ENCODE assay signal across 14 cellular contexts in the genomic region with DNA sequence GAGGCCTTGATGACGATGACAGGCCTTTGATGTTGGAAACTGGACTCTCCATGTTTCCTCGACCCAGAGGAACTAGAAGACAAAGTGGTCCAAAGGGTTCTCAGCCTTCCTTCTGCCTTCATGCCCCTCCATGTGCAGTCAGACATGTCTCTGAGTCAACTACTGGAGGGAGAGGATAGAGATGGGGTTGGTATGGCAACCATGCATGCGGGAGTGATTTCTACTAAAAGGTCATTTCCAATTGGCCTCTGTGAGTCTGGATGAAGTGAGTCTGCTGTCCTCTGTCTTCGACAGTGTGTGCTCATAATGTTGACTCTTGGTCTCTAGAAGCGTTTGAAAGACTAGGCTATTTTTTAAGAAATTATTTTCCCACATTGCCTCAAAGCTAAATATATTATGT. TPM values are rescaled to one million over a fixed set of nuclear protein-coding genes. Genes with fewer than 3 reads are reported as not detected.
DNase-seq lines count a peak whose midpoint lies in the region; ATAC-seq and TF ChIP-seq lines count a peak whose summit lies in the region.
"Had no signal": no experiment of that assay in that cellular context is flagged by ENCODE, and none has a peak within 500 bp of the region (broad histone marks: within the 10 kb centered on the region; RNA-seq: fewer than 3 reads in every experiment).

No MANE protein-coding gene starts in this region.

- TF ChIP-seq CTCF in vagina (IDR thresholded peaks at IDR 0.05): no peak

- peaks cover 71% of the 10 kb centered on the region for H3K4me1 Mint-ChIP-seq in activated naive CD4-positive, alpha-beta T cell treated with anti-CD3 and anti-CD28 coated beads, Interleukin-2, amount 50 U/mL, for 24 hours
- peaks cover 70% of the 10 kb centered on the region for H3K4me1 Mint-ChIP-seq in activated naive CD8-positive, alpha-beta T cell treated with anti-CD3 and anti-CD28 coated beads for 36 hours
- H3K4me1 Mint-ChIP-seq in memory B cell: peaks cover 30% of the 10 kb centered on the region

- H3K36me3 Mint-ChIP-seq in activated naive CD4-positive, alpha-beta T cell treated with anti-CD3 and anti-CD28 coated beads, Interleukin-2, amount 50 U/mL, for 24 hours: peaks cover 33% of the 10 kb centered on the region
- H3K36me3 Mint-ChIP-seq in activated naive CD8-positive, alpha-beta T cell treated with anti-CD3 and anti-CD28 coated beads for 36 hours: peaks cover 68% of the 10 kb centered on the region
- peaks cover 29% of the 10 kb centered on the region for H3K36me3 Mint-ChIP-seq in memory B cell

- H3K27ac ChIP-seq in vagina: peak overlapping the region; percentile 30

- H3K9me3 Mint-ChIP-seq in activated naive CD4-positive, alpha-beta T cell treated with anti-CD3 and anti-CD28 coated beads, Interleukin-2, amount 50 U/mL, for 24 hours: no peaks in the 10 kb centered on the region
- peaks cover 5% of the 10 kb centered on the region for H3K9me3 Mint-ChIP-seq in activated naive CD8-positive, alpha-beta T cell treated with anti-CD3 and anti-CD28 coated beads for 36 hours
- no peaks in the 10 kb centered on the region for H3K9me3 Mint-ChIP-seq in memory B cell

- DNase-seq in activated naive CD4-positive, alpha-beta T cell treated with Interleukin-2 at 50 U/mL for 16 hours: no peak
- no peak for DNase-seq in activated naive CD8-positive, alpha-beta T cell treated with anti-CD3 and anti-CD28 coated beads for 36 hours
- DNase-seq in memory B cell (ENCODE audit: low spot score in 2 of 2) (no peak), vagina (ENCODE audit: extremely low spot score in 2 of 2) (no peak), NCI-H1092 (lab: John Stamatoyannopoulos, UW) (no peak)
- DNase-seq: aorta; DMS53; effector CD8-positive, alpha-beta T cell; glutamatergic neuron; H7; small intestine had no signal

- peak overlapping the region; percentile 82 for H3K27ac Mint-ChIP-seq in activated naive CD4-positive, alpha-beta T cell treated with anti-CD3 and anti-CD28 coated beads, Interleukin-2, amount 50 U/mL, for 24 hours
- peak overlapping the region; percentile 92 for H3K27ac Mint-ChIP-seq in activated naive CD8-positive, alpha-beta T cell treated with anti-CD3 and anti-CD28 coated beads for 36 hours
- H3K27ac Mint-ChIP-seq in memory B cell: peak overlapping the region; percentile 64

- ATAC-seq in memory B cell (ENCODE audit: low read depth) (no peak), HG02623 (IDR thresholded peaks at IDR 0.05; ENCODE audit: unreplicated experiment) (no peak), HG02678 (IDR thresholded peaks at IDR 0.05; ENCODE audit: unreplicated experiment) (no peak)

- peak overlapping the region; percentile 57 for H3K4me3 Mint-ChIP-seq in activated naive CD4-positive, alpha-beta T cell treated with anti-CD3 and anti-CD28 coated beads, Interleukin-2, amount 50 U/mL, for 24 hours
- H3K4me3 Mint-ChIP-seq in activated naive CD8-positive, alpha-beta T cell treated with anti-CD3 and anti-CD28 coated beads for 36 hours: peak overlapping the region; percentile 53
- no peak overlapping the region for H3K4me3 Mint-ChIP-seq in memory B cell

- no peaks in the 10 kb centered on the region for H3K27me3 Mint-ChIP-seq in activated naive CD4-positive, alpha-beta T cell treated with anti-CD3 and anti-CD28 coated beads, Interleukin-2, amount 50 U/mL, for 24 hours
- H3K27me3 Mint-ChIP-seq in activated naive CD8-positive, alpha-beta T cell treated with anti-CD3 and anti-CD28 coated beads for 36 hours: no peaks in the 10 kb centered on the region
- H3K27me3 Mint-ChIP-seq in memory B cell: no peaks in the 10 kb centered on the region

- H3K4me3 ChIP-seq in vagina: no peak overlapping the region

- intact Hi-C loops in vagina (cut with DNase I): no loop called here

- no peaks in the 10 kb centered on the region for H3K36me3 ChIP-seq in vagina

- H3K4me1 ChIP-seq in vagina: peaks cover 24% of the 10 kb centered on the region

- H3K9me3 ChIP-seq in vagina: no peaks in the 10 kb centered on the region

- TF ChIP-seq POLR2A in vagina (IDR thresholded peaks at IDR 0.05): no peak

- no peaks in the 10 kb centered on the region for H3K27me3 ChIP-seq in vagina

RNA-seq across cellular contexts. Expression of a gene that starts 29.2 kb away (rescaled TPM):
- 10 to 100 TPM; 53.2 to 53.8 TPM for total RNA-seq in activated naive CD8-positive, alpha-beta T cell treated with anti-CD3 and anti-CD28 coated beads for 36 hours
- total RNA-seq in vagina: 16.7 TPM
